Comparison of ENCODE assay signal across 10 cellular contexts in genomic region chr15:85800460-85801123, GRCh38. TPM values are rescaled to one million over a fixed set of nuclear protein-coding genes. Genes with fewer than 3 reads are reported as not detected.
DNase-seq lines count a peak whose midpoint lies in the region; ATAC-seq and TF ChIP-seq lines count a peak whose summit lies in the region.
"Had no signal": no experiment of that assay in that cellular context is flagged by ENCODE, and none has a peak within 500 bp of the region (broad histone marks: within the 10 kb centered on the region; RNA-seq: fewer than 3 reads in every experiment).

No MANE protein-coding gene starts in this region.

- no peak overlapping the region for H3K4me3 ChIP-seq in upper lobe of left lung
- H3K4me3 ChIP-seq: vagina had no signal

- H3K4me1 ChIP-seq in foreskin keratinocyte, result peaks cover 2% of the 10 kb centered on the region
- peaks cover 2 to 4% (median 2%) of the 10 kb centered on the region in 4 donors for H3K4me1 ChIP-seq in upper lobe of left lung
- H3K4me1 ChIP-seq: vagina had no signal

- H3K27ac ChIP-seq in foreskin keratinocyte (no peak overlapping the region), upper lobe of left lung (no peak overlapping the region)
- H3K27ac ChIP-seq: vagina had no signal

- ATAC-seq in foreskin keratinocyte (peak; percentile 84), upper lobe of left lung (ENCODE audit: low FRiP score in 2 of 2) (peak; percentile 53 to 73), GM19397 (IDR thresholded peaks at IDR 0.05; ENCODE audit: unreplicated experiment) (no peak)

- peak; percentile 48 for TF ChIP-seq CTCF in foreskin keratinocyte (conservative IDR thresholded peaks at IDR 0.05)
- peak in 4 of 6 experiments; percentile 11 to 42 (median 30) for TF ChIP-seq CTCF in upper lobe of left lung (IDR thresholded peaks at IDR 0.05)

- H3K36me3 ChIP-seq in upper lobe of left lung, result no peaks in the 10 kb centered on the region
- H3K36me3 ChIP-seq: vagina had no signal

- no peak for TF ChIP-seq POLR2A in upper lobe of left lung (IDR thresholded peaks at IDR 0.05)

- H3K9me3 ChIP-seq in upper lobe of left lung, result no peaks in the 10 kb centered on the region
- H3K9me3 ChIP-seq: vagina had no signal

- peak; percentile 64 for DNase-seq in DMS 273 (lab: John Stamatoyannopoulos, UW; ENCODE audit: unreplicated experiment)
- DNase-seq in DMS 273 treated with DMSO at 0.1 percent for 48 hours (lab: John Stamatoyannopoulos, UW), result no peak
- peak; percentile 70 for DNase-seq in RKO (ENCODE audit: low spot score)
- peak in 1 of 2 donors; percentile 43 for DNase-seq in foreskin keratinocyte
- DNase-seq in upper lobe of left lung, result peak in 1 of 2 donors; percentile 85
- DNase-seq in activated CD4-positive, alpha-beta T cell treated with anti-CD3 and anti-CD28 coated beads for 1 hour, result no peak
- DNase-seq in epidermal melanocyte (ENCODE audit: insufficient read length, low spot score), result no peak
- DNase-seq: 8988T had no signal

- 77 to 84% methylated on average over 9 of the region's 9 CpGs for whole genome bisulfite sequencing in upper lobe of left lung, 2 donors

- TF ChIP-seq EP300 in upper lobe of left lung (IDR thresholded peaks at IDR 0.05), result no peak

- H3K27me3 ChIP-seq in foreskin keratinocyte, result no peaks in the 10 kb centered on the region
- no peaks in the 10 kb centered on the region for H3K27me3 ChIP-seq in upper lobe of left lung
- H3K27me3 ChIP-seq: vagina had no signal

RNA-seq across cellular contexts. Expression of gene KLHL25, which starts 5.9 kb away (rescaled TPM):
- total RNA-seq in foreskin keratinocyte, result 4.9 and 6.2 TPM in 2 replicates
- polyA plus RNA-seq in foreskin keratinocyte, result 4.0 and 4.1 TPM in 2 replicates
- 10 to 100 TPM in 1 of 6 donors, 1 to 10 TPM in 5; 3.0 to 24.1 (median 5.6) TPM for total RNA-seq in upper lobe of left lung

Comparison
In these comparisons a context has a peak if more than half of its experiments do, and no peak if none do; other contexts are left out.
1. DNase-seq: peak in DMS 273 (single experiment) and RKO (single experiment); none in DMS 273 treated with DMSO at 0.1 percent for 48 hours (single experiment), activated CD4-positive, alpha-beta T cell treated with anti-CD3 and anti-CD28 coated beads for 1 hour (single experiment) and epidermal melanocyte (single experiment).